18 cellular contexts compared by ENCODE assay signal in genomic region chr13:66860868-66861447, GRCh38.
A peak's percentile ranks its signal among the peaks of the same experiment; 100 is the strongest.
DNase-seq lines count a peak whose midpoint lies in the region; ATAC-seq, FAIRE-seq and TF ChIP-seq lines count a peak whose summit lies in the region.
"Had no signal": no experiment of that assay in that cellular context is flagged by ENCODE, and none has a peak within 500 bp of the region (broad histone marks: within the 10 kb centered on the region; RNA-seq: fewer than 3 reads in every experiment).

No MANE protein-coding gene starts in this region.

- TF ChIP-seq RAD21 in A549 (conservative IDR thresholded peaks at IDR 0.05 in 1 of 2, IDR thresholded peaks at IDR 0.05 in 1 of 2) = no peak

- H3K27me3 Mint-ChIP-seq in neural progenitor cell (ENCODE audit: insufficient read depth, low read depth) = peaks cover 4% of the 10 kb centered on the region

- H3K36me3 ChIP-seq in neural progenitor cell = no peaks in the 10 kb centered on the region
- H3K36me3 ChIP-seq: SJCRH30 had no signal

- H3K4me1 Mint-ChIP-seq in neural progenitor cell = peaks cover 8% of the 10 kb centered on the region

- TF ChIP-seq POLR2A in A549 (IDR thresholded peaks at IDR 0.05; ENCODE audit: low read length) = no peak

- H3K79me2 ChIP-seq in neural progenitor cell (ENCODE audit: low read depth) = no peaks in the 10 kb centered on the region

- H3K4me2 ChIP-seq in A549 (peak overlapping the region; percentile 23; the same call in 1 of the 3 replicates), neural progenitor cell (no peak overlapping the region)

- H3K9ac ChIP-seq in neural progenitor cell = no peak overlapping the region

- no peak for TF ChIP-seq EP300 in A549 (IDR thresholded peaks at IDR 0.05)

- no peak for FAIRE-seq in A549 (lab: Jason Lieb, UNC)
- FAIRE-seq: GM12892 had no signal

- no peak overlapping the region for H3K27ac Mint-ChIP-seq in neural progenitor cell

- DNase-seq in A549 (ENCODE audit: low read depth in 1 of 2, low spot score in 1 of 2) = no peak
- peak; percentile 39 for DNase-seq in NCI-H1092 treated with DMSO at 0.1 percent for 48 hours (lab: John Stamatoyannopoulos, UW)
- peak; percentile 2 for DNase-seq in fibroblast of peridontal ligament (ENCODE audit: extremely low read depth)
- no peak for DNase-seq in neural progenitor cell (ENCODE audit: low spot score)
- DNase-seq in NCI-H446 treated with DMSO at 0.1 percent for 48 hours (lab: John Stamatoyannopoulos, UW) = no peak
- DNase-seq in COLO829 (ENCODE audit: low spot score) = no peak
- DNase-seq in stimulated activated naive CD4-positive, alpha-beta T cell (lab: John Stamatoyannopoulos, UW) = no peak
- DNase-seq: ACHN, Caco-2, DMS153, MM.1S, NCI-H1105 treated with DMSO at 0.1 percent for 48 hours, NCI-H187, NCI-H524, RPMI8226, SJCRH30 had no signal

- POLR2A ChIA-PET in A549 (lab: Yijun Ruan, JAX) = no interaction called here

- H3F3A ChIP-seq in neural progenitor cell (ENCODE audit: low read depth) = no peaks in the 10 kb centered on the region

- H3K9me3 ChIP-seq in A549 (no peaks in the 10 kb centered on the region), neural progenitor cell (ENCODE audit: low read depth) (no peaks in the 10 kb centered on the region)
- H3K9me3 ChIP-seq: Caco-2, SJCRH30 had no signal

- H3K4me1 ChIP-seq in A549 (peaks cover 14% of the 10 kb centered on the region; the same call in 1 of the 3 replicates), neural progenitor cell (no peaks in the 10 kb centered on the region)
- H3K4me1 ChIP-seq: Caco-2, SJCRH30 had no signal

- H3K36me3 Mint-ChIP-seq in neural progenitor cell = peaks cover 2% of the 10 kb centered on the region

- no peak overlapping the region for H3K4me3 Mint-ChIP-seq in neural progenitor cell

- CTCF ChIA-PET in A549 (lab: Yijun Ruan, JAX) = no interaction called here

- no peak overlapping the region for H3K27ac ChIP-seq in A549
- no peak overlapping the region for H3K27ac ChIP-seq in neural progenitor cell
- H3K27ac ChIP-seq: SJCRH30 had no signal

- H3K9me3 Mint-ChIP-seq in neural progenitor cell = peaks cover 3% of the 10 kb centered on the region

- H3K27me3 ChIP-seq in neural progenitor cell = no peaks in the 10 kb centered on the region
- H3K27me3 ChIP-seq: SJCRH30 had no signal

- ATAC-seq in A549 = no peak
- ATAC-seq in HG02870 (IDR thresholded peaks at IDR 0.05; ENCODE audit: unreplicated experiment) = no peak

- H4K20me1 ChIP-seq in neural progenitor cell (ENCODE audit: low read depth) = no peaks in the 10 kb centered on the region

- TF ChIP-seq CTCF in A549 (IDR thresholded peaks at IDR 0.05) = no peak
- no peak for TF ChIP-seq CTCF in neural progenitor cell (IDR thresholded peaks at IDR 0.05)

- peak overlapping the region; percentile 47 for H2AFZ ChIP-seq in neural progenitor cell (replicated peaks)

- 74% methylated on average over 2 of the region's 2 CpGs for WGBS in A549 (ENCODE audit: missing lambda C conversion rate)

- no peak overlapping the region for H3K4me3 ChIP-seq in A549
- H3K4me3 ChIP-seq in neural progenitor cell = no peak overlapping the region
- H3K4me3 ChIP-seq: SJCRH30 had no signal

TF ChIP-seq in A549, 52 proteins besides CTCF, POLR2A, EP300 and RAD21:
- TF ChIP-seq HOXB13 (CRISPR knock-in tag; IDR thresholded peaks at IDR 0.05; ENCODE audit: low read depth) = no peak
- TF ChIP-seq HES2 (IDR thresholded peaks at IDR 0.05) = no peak
- no peak for TF ChIP-seq CEBPB (IDR thresholded peaks at IDR 0.05)
- TF ChIP-seq EHMT2 (IDR thresholded peaks at IDR 0.05; ENCODE audit: low read depth) = no peak

Comparison
In these comparisons a context has a peak if more than half of its experiments do, and no peak if none do; other contexts are left out.
1. DNase-seq: peak in NCI-H1092 treated with DMSO at 0.1 percent for 48 hours (single experiment) and fibroblast of peridontal ligament (single experiment); none in A549 (0 of 2), neural progenitor cell (single experiment), NCI-H446 treated with DMSO at 0.1 percent for 48 hours (single experiment), COLO829 (single experiment) and stimulated activated naive CD4-positive, alpha-beta T cell (0 of 6).